Comparison of ENCODE assay signal across 1 cellular context in the genomic region with DNA sequence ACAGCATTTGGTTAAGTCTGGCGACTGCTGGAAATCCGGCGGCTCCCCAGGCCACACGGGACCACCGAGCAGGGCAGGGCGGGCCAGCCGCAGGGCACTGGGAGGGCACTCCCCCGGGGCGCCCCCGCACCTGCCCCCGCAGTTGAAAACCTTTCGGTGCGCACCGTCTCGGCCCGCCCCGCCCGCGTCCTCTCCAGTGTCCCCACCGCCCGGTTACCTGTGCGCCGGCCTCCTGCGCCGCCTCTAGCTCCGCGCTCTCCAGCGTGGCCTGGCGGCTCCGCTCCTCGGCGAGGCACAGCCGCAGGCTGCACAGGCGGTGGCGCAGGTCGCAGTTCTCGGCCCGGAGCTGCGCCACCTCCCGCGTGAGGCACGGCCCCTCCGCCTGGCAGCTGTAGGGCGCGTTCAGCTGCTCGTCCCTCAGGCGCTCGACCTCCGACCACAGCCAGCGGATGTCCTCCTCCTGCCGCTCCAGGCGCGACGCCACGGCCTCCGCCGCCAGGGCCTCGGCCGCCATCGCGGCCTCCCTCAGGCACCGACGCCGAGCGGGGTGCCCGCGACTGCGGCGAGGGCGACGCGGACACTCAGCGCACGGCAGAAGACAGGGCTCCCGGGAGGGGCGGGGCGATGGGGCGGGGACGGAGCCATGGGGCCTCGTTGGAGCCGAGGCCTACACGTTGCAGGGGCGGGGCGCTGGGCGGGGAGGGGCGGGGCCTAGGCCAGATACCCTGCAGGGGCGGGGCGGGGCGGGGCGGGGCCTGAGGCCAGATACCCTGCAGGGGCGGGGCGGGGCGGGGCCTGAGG.
A peak's percentile ranks its signal among the peaks of the same experiment; 100 is the strongest.
TF ChIP-seq lines count a peak whose summit lies in the region.

A gene (minus strand): TSS at position 600 of the 801 bp plus-strand sequence. CDS start 86 bp downstream, at position 514.

TF ChIP-seq in HepG2, 621 proteins besides CTCF, POLR2A, EP300 and RAD21 (continued from another document and continues in another):
- TF ChIP-seq, protein P1, sequence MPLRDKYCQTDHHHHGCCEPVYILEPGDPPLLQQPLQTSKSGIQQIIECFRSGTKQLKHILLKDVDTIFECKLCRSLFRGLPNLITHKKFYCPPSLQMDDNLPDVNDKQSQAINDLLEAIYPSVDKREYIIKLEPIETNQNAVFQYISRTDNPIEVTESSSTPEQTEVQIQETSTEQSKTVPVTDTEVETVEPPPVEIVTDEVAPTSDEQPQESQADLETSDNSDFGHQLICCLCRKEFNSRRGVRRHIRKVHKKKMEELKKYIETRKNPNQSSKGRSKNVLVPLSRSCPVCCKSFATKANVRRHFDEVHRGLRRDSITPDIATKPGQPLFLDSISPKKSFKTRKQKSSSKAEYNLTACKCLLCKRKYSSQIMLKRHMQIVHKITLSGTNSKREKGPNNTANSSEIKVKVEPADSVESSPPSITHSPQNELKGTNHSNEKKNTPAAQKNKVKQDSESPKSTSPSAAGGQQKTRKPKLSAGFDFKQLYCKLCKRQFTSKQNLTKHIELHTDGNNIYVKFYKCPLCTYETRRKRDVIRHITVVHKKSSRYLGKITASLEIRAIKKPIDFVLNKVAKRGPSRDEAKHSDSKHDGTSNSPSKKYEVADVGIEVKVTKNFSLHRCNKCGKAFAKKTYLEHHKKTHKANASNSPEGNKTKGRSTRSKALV (CRISPR knock-in tag; IDR thresholded peaks at IDR 0.05), result peak; percentile 90; the same call in 1 of the 2 replicates
- TF ChIP-seq ZNF224 (CRISPR knock-in tag; IDR thresholded peaks at IDR 0.05) (peak; percentile 95; the same call in 1 of the 2 replicates), ZFAT (CRISPR knock-in tag; conservative IDR thresholded peaks at IDR 0.05) (no peak), ZSCAN20 (CRISPR knock-in tag; IDR thresholded peaks at IDR 0.05; ENCODE audit: borderline replicate concordance) (no peak), ZMYM4 (CRISPR knock-in tag; IDR thresholded peaks at IDR 0.05) (peak; percentile 91), BRCA1 (CRISPR knock-in tag; IDR thresholded peaks at IDR 0.05) (no peak), PHF5A (CRISPR knock-in tag; IDR thresholded peaks at IDR 0.05; ENCODE audit: low read depth, unreplicated experiment) (peak; percentile 26), TSC22D2 (CRISPR knock-in tag; IDR thresholded peaks at IDR 0.05; ENCODE audit: borderline replicate concordance) (0 out of 2 replicates have a peak, but pooled peaks have one; percentile 49), HNF4G (IDR thresholded peaks at IDR 0.05; ENCODE audit: borderline replicate concordance, low read depth, low read length) (no peak), HNF4G (CRISPR knock-in tag; IDR thresholded peaks at IDR 0.05; ENCODE audit: borderline replicate concordance, low read depth) (peak; percentile 68; the same call in 1 of the 2 replicates), CHD2 (IDR thresholded peaks at IDR 0.05; ENCODE audit: low read depth, low read length) (peak; percentile 87), TOPORS (CRISPR knock-in tag; IDR thresholded peaks at IDR 0.05) (peak; percentile 96; the same call in 1 of the 2 replicates), RBAK (CRISPR knock-in tag; IDR thresholded peaks at IDR 0.05) (no peak), SSRP1 (CRISPR knock-in tag; IDR thresholded peaks at IDR 0.05) (no peak), ATAD3A (CRISPR knock-in tag; IDR thresholded peaks at IDR 0.05) (no peak), ZSCAN9 (CRISPR knock-in tag; IDR thresholded peaks at IDR 0.05; ENCODE audit: borderline replicate concordance) (peak; percentile 73; the same call in 1 of the 2 replicates), ZNF510 (CRISPR knock-in tag; IDR thresholded peaks at IDR 0.05; ENCODE audit: low read depth) (no peak), SP4 (CRISPR knock-in tag; IDR thresholded peaks at IDR 0.05) (peak; percentile 89), ZNF547 (CRISPR knock-in tag; IDR thresholded peaks at IDR 0.05) (peak; percentile 99), RARG (CRISPR knock-in tag; IDR thresholded peaks at IDR 0.05; ENCODE audit: low read depth) (0 out of 2 replicates have a peak, but pooled peaks have one; percentile 48), MAZ (IDR thresholded peaks at IDR 0.05; ENCODE audit: borderline replicate concordance, low read depth, low read length) (no peak; the same call in 1 of the 2 replicates), MAZ (CRISPR knock-in tag; IDR thresholded peaks at IDR 0.05; ENCODE audit: low read depth) (peak; percentile 95), ASH2L (IDR thresholded peaks at IDR 0.05; ENCODE audit: insufficient read length, low read depth, low read length) (peak; percentile 82), MED1 (CRISPR knock-in tag; IDR thresholded peaks at IDR 0.05) (peak; percentile 71)
- TF ChIP-seq, protein P2, sequence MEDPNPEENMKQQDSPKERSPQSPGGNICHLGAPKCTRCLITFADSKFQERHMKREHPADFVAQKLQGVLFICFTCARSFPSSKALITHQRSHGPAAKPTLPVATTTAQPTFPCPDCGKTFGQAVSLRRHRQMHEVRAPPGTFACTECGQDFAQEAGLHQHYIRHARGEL (CRISPR knock-in tag; IDR thresholded peaks at IDR 0.05), result no peak
- TF ChIP-seq, protein P3, sequence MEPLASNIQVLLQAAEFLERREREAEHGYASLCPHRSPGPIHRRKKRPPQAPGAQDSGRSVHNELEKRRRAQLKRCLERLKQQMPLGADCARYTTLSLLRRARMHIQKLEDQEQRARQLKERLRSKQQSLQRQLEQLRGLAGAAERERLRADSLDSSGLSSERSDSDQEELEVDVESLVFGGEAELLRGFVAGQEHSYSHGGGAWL (CRISPR knock-in tag; IDR thresholded peaks at IDR 0.05), result peak; percentile 91; the same call in 1 of the 2 replicates
- TF ChIP-seq, protein P4, sequence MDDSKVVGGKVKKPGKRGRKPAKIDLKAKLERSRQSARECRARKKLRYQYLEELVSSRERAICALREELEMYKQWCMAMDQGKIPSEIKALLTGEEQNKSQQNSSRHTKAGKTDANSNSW (CRISPR knock-in tag; IDR thresholded peaks at IDR 0.05; ENCODE audit: borderline replicate concordance), result no peak; the same call in 1 of the 2 replicates
- TF ChIP-seq, protein P5, sequence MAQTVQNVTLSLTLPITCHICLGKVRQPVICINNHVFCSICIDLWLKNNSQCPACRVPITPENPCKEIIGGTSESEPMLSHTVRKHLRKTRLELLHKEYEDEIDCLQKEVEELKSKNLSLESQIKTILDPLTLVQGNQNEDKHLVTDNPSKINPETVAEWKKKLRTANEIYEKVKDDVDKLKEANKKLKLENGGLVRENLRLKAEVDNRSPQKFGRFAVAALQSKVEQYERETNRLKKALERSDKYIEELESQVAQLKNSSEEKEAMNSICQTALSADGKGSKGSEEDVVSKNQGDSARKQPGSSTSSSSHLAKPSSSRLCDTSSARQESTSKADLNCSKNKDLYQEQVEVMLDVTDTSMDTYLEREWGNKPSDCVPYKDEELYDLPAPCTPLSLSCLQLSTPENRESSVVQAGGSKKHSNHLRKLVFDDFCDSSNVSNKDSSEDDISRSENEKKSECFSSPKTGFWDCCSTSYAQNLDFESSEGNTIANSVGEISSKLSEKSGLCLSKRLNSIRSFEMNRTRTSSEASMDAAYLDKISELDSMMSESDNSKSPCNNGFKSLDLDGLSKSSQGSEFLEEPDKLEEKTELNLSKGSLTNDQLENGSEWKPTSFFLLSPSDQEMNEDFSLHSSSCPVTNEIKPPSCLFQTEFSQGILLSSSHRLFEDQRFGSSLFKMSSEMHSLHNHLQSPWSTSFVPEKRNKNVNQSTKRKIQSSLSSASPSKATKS (CRISPR knock-in tag; IDR thresholded peaks at IDR 0.05), result no peak; the same call in 1 of the 2 replicates
- TF ChIP-seq, protein P6, sequence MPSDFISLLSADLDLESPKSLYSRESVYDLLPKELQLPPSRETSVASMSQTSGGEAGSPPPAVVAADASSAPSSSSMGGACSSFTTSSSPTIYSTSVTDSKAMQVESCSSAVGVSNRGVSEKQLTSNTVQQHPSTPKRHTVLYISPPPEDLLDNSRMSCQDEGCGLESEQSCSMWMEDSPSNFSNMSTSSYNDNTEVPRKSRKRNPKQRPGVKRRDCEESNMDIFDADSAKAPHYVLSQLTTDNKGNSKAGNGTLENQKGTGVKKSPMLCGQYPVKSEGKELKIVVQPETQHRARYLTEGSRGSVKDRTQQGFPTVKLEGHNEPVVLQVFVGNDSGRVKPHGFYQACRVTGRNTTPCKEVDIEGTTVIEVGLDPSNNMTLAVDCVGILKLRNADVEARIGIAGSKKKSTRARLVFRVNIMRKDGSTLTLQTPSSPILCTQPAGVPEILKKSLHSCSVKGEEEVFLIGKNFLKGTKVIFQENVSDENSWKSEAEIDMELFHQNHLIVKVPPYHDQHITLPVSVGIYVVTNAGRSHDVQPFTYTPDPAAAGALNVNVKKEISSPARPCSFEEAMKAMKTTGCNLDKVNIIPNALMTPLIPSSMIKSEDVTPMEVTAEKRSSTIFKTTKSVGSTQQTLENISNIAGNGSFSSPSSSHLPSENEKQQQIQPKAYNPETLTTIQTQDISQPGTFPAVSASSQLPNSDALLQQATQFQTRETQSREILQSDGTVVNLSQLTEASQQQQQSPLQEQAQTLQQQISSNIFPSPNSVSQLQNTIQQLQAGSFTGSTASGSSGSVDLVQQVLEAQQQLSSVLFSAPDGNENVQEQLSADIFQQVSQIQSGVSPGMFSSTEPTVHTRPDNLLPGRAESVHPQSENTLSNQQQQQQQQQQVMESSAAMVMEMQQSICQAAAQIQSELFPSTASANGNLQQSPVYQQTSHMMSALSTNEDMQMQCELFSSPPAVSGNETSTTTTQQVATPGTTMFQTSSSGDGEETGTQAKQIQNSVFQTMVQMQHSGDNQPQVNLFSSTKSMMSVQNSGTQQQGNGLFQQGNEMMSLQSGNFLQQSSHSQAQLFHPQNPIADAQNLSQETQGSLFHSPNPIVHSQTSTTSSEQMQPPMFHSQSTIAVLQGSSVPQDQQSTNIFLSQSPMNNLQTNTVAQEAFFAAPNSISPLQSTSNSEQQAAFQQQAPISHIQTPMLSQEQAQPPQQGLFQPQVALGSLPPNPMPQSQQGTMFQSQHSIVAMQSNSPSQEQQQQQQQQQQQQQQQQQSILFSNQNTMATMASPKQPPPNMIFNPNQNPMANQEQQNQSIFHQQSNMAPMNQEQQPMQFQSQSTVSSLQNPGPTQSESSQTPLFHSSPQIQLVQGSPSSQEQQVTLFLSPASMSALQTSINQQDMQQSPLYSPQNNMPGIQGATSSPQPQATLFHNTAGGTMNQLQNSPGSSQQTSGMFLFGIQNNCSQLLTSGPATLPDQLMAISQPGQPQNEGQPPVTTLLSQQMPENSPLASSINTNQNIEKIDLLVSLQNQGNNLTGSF (CRISPR knock-in tag; IDR thresholded peaks at IDR 0.05), result peak; percentile 82; the same call in 1 of the 2 replicates
- TF ChIP-seq, protein P7, sequence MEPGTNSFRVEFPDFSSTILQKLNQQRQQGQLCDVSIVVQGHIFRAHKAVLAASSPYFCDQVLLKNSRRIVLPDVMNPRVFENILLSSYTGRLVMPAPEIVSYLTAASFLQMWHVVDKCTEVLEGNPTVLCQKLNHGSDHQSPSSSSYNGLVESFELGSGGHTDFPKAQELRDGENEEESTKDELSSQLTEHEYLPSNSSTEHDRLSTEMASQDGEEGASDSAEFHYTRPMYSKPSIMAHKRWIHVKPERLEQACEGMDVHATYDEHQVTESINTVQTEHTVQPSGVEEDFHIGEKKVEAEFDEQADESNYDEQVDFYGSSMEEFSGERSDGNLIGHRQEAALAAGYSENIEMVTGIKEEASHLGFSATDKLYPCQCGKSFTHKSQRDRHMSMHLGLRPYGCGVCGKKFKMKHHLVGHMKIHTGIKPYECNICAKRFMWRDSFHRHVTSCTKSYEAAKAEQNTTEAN (CRISPR knock-in tag; conservative IDR thresholded peaks at IDR 0.05), result peak; percentile 43; the same call in 1 of the 2 replicates
- TF ChIP-seq, protein P8, sequence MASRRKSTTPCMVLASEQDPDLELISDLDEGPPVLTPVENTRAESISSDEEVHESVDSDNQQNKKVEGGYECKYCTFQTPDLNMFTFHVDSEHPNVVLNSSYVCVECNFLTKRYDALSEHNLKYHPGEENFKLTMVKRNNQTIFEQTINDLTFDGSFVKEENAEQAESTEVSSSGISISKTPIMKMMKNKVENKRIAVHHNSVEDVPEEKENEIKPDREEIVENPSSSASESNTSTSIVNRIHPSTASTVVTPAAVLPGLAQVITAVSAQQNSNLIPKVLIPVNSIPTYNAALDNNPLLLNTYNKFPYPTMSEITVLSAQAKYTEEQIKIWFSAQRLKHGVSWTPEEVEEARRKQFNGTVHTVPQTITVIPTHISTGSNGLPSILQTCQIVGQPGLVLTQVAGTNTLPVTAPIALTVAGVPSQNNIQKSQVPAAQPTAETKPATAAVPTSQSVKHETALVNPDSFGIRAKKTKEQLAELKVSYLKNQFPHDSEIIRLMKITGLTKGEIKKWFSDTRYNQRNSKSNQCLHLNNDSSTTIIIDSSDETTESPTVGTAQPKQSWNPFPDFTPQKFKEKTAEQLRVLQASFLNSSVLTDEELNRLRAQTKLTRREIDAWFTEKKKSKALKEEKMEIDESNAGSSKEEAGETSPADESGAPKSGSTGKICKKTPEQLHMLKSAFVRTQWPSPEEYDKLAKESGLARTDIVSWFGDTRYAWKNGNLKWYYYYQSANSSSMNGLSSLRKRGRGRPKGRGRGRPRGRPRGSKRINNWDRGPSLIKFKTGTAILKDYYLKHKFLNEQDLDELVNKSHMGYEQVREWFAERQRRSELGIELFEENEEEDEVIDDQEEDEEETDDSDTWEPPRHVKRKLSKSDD (CRISPR knock-in tag; IDR thresholded peaks at IDR 0.05; ENCODE audit: low read depth), result peak; percentile 60; the same call in 1 of the 2 replicates
- TF ChIP-seq, protein P9, sequence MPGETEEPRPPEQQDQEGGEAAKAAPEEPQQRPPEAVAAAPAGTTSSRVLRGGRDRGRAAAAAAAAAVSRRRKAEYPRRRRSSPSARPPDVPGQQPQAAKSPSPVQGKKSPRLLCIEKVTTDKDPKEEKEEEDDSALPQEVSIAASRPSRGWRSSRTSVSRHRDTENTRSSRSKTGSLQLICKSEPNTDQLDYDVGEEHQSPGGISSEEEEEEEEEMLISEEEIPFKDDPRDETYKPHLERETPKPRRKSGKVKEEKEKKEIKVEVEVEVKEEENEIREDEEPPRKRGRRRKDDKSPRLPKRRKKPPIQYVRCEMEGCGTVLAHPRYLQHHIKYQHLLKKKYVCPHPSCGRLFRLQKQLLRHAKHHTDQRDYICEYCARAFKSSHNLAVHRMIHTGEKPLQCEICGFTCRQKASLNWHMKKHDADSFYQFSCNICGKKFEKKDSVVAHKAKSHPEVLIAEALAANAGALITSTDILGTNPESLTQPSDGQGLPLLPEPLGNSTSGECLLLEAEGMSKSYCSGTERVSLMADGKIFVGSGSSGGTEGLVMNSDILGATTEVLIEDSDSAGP (CRISPR knock-in tag; IDR thresholded peaks at IDR 0.05; ENCODE audit: borderline replicate concordance), result peak; percentile 95
